15 cellular contexts compared by ENCODE assay signal in genomic region chr11:8055836-8056526, GRCh38.
"Had no signal": no experiment of that assay in that cellular context is flagged by ENCODE, and none has a peak within 500 bp of the region (broad histone marks: within the 10 kb centered on the region; RNA-seq: fewer than 3 reads in every experiment).

No MANE protein-coding gene starts in this region.

- H3K27ac ChIP-seq: brain microvascular endothelial cell, left lung, neutrophil, SJCRH30, WERI-Rb-1 had no signal

- H3K4me1 ChIP-seq: gastrocnemius medialis, left lung, SJCRH30 had no signal

- DNase-seq: activated CD4-positive, alpha-beta T cell treated with anti-CD3 and anti-CD28 coated beads, Interleukin-2, amount 50 U/mL, for 4 hours; activated effector memory CD4-positive, alpha-beta T cell treated with anti-CD3 and anti-CD28 coated beads, Interleukin-2, amount 50 U/mL, for 16 hours; activated naive CD4-positive, alpha-beta T cell treated with anti-CD3 and anti-CD28 coated beads, Interleukin-2, amount 50 U/mL, for 16 hours; activated T-cell treated with anti-CD3 and anti-CD28 coated beads, Interleukin-2, amount 50 U/mL, for 48 hours; brain microvascular endothelial cell; cortex of kidney; gastrocnemius medialis; kidney; naive thymus-derived CD4-positive, alpha-beta T cell; WERI-Rb-1 had no signal

- H3K9me3 ChIP-seq: gastrocnemius medialis, left lung, neutrophil, SJCRH30 had no signal

- ATAC-seq: left lung; naive thymus-derived CD4-positive, alpha-beta T cell had no signal

- H3K36me3 ChIP-seq: brain microvascular endothelial cell, gastrocnemius medialis, left lung, neutrophil, SJCRH30, WERI-Rb-1 had no signal

- H3K9me3 Mint-ChIP-seq: naive thymus-derived CD4-positive, alpha-beta T cell; T-helper 1 cell treated with Interleukin-12 subunit alpha and Interleukin-12 subunit beta and Interleukin-4 antibody, amounts not matched to agents 30 μg/mL and 1 μg/mL, for 36 hours had no signal

- H3K4me3 ChIP-seq: gastrocnemius medialis, left lung, SJCRH30 had no signal

- H3K4me3 Mint-ChIP-seq: naive thymus-derived CD4-positive, alpha-beta T cell; T-helper 1 cell treated with Interleukin-12 subunit alpha and Interleukin-12 subunit beta and Interleukin-4 antibody, amounts not matched to agents 30 μg/mL and 1 μg/mL, for 36 hours had no signal

- H3K27me3 ChIP-seq: gastrocnemius medialis, left lung, SJCRH30 had no signal

- H3K9ac ChIP-seq: parathyroid adenoma had no signal

- H3K36me3 Mint-ChIP-seq: naive thymus-derived CD4-positive, alpha-beta T cell had no signal

- H3K27ac Mint-ChIP-seq: naive thymus-derived CD4-positive, alpha-beta T cell; T-helper 1 cell treated with Interleukin-12 subunit alpha and Interleukin-12 subunit beta and Interleukin-4 antibody, amounts not matched to agents 30 μg/mL and 1 μg/mL, for 36 hours had no signal
